In the genomic region with DNA sequence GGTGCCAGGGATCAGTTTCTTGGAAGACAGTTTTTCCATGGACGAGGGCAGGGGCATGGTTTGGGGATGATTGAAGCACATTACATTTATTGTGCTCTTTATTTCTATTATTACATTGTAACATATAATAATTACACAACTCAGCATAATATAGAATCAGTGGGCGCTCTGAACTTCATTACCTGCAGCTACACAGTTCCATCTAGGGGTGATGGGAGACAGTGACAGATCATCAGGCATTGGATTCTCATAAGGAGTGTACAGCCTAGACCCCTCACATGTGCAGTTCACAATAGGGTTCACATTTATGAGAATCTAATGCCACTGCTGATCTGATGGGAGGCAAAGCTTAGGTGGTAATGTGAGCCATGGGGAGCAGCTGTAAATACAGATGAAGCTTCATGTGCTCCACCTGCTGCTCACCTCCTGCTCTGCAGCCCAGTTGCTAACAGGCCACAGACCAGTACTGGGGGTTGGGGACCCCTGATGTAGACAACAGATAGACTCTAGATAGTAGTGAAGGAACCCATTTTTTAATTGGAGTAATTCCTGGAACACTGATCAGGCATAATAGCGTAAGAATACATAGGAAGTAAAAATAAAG, we compare ENCODE assay signal across 8 cellular contexts. TPM values are rescaled to one million over a fixed set of nuclear protein-coding genes. Genes with fewer than 3 reads are reported as not detected.
A peak's percentile ranks its signal among the peaks of the same experiment; 100 is the strongest.
DNase-seq lines count a peak whose midpoint lies in the region; ATAC-seq and TF ChIP-seq lines count a peak whose summit lies in the region.

No MANE protein-coding gene starts in this region.

- no peaks in the 10 kb centered on the region for H3K36me3 Mint-ChIP-seq in activated naive CD4-positive, alpha-beta T cell treated with anti-CD3 and anti-CD28 coated beads, Interleukin-2, amount 50 U/mL, for 72 hours

- intact Hi-C loops in heart left ventricle (cut with DNase I) = loop anchor here in 1 of 10 donors (10.0 kb wide), 1 partner anchor 61 kb away; no protein-coding TSS in a partner anchor

- ATAC-seq in GM21390 (IDR thresholded peaks at IDR 0.05; ENCODE audit: unreplicated experiment) = peak; percentile 66
- ATAC-seq in heart left ventricle = no peak
- ATAC-seq in activated naive CD4-positive, alpha-beta T cell treated with anti-CD3 and anti-CD28 coated beads, Interleukin-2, amount 50 U/mL, for 72 hours = no peak

- H3K27me3 ChIP-seq in OCI-LY3 (ENCODE audit: low read depth, low read length) (no peaks in the 10 kb centered on the region), heart left ventricle (no peaks in the 10 kb centered on the region), suprapubic skin (no peaks in the 10 kb centered on the region)

- no peak overlapping the region for H3K4me2 ChIP-seq in OCI-LY3 (ENCODE audit: low read length)

- no peaks in the 10 kb centered on the region for H3K79me2 ChIP-seq in OCI-LY3 (ENCODE audit: low read length)

- H3K4me1 ChIP-seq in OCI-LY3 (ENCODE audit: low read length) = peaks cover 5% of the 10 kb centered on the region; the same call in 1 of the 2 replicates
- no peaks in the 10 kb centered on the region for H3K4me1 ChIP-seq in heart left ventricle
- no peaks in the 10 kb centered on the region for H3K4me1 ChIP-seq in suprapubic skin

- H2AFZ ChIP-seq in OCI-LY3 (ENCODE audit: low read depth, low read length) = 0 out of 2 replicates have a peak overlapping the region, but pooled peaks have one; percentile 4

- WGBS in heart left ventricle, 4 donors = 79 to 85% (median 80%) methylated on average over 3 of the region's 3 CpGs
- WGBS in suprapubic skin = 87% methylated on average over 3 of the region's 3 CpGs

- H3K27ac Mint-ChIP-seq in activated naive CD4-positive, alpha-beta T cell treated with anti-CD3 and anti-CD28 coated beads, Interleukin-2, amount 50 U/mL, for 72 hours = peak overlapping the region in 1 of 2 donors; percentile 46

- no peak overlapping the region for H3K9ac ChIP-seq in OCI-LY3 (ENCODE audit: low read length)

- no peaks in the 10 kb centered on the region for H4K20me1 ChIP-seq in OCI-LY3 (ENCODE audit: insufficient read depth, low read length)

- H3K36me3 ChIP-seq in OCI-LY3 (replicated peaks; ENCODE audit: low read depth, low read length) (no peaks in the 10 kb centered on the region), heart left ventricle (no peaks in the 10 kb centered on the region), suprapubic skin (no peaks in the 10 kb centered on the region)

- DNase-seq in DMS53 (lab: John Stamatoyannopoulos, UW) (peak; percentile 67), iPS DF 4.7 (ENCODE audit: extremely low read depth, low spot score) (peak; percentile 14), heart left ventricle (no peak), NCI-H524 treated with DMSO at 0.1 percent for 48 hours (lab: John Stamatoyannopoulos, UW) (no peak), suprapubic skin (ENCODE audit: low spot score in 2 of 2) (no peak)
- no peak for DNase-seq in activated naive CD4-positive, alpha-beta T cell treated with anti-CD3 and anti-CD28 coated beads, Interleukin-2, amount 50 U/mL, for 72 hours (ENCODE audit: low spot score in 2 of 2)

- H3K9me3 ChIP-seq in OCI-LY3 (ENCODE audit: insufficient read depth, low read length) (no peaks in the 10 kb centered on the region), heart left ventricle (no peaks in the 10 kb centered on the region), suprapubic skin (no peaks in the 10 kb centered on the region)

- TF ChIP-seq POLR2A in heart left ventricle (IDR thresholded peaks at IDR 0.05) (no peak), suprapubic skin (IDR thresholded peaks at IDR 0.05) (no peak)

- no peak for TF ChIP-seq EP300 in suprapubic skin (IDR thresholded peaks at IDR 0.05)

- H3K27ac ChIP-seq in OCI-LY3 (ENCODE audit: low read length) (no peak overlapping the region), heart left ventricle (no peak overlapping the region), suprapubic skin (no peak overlapping the region)

- H3K4me3 ChIP-seq in OCI-LY3 (ENCODE audit: low read length) (no peak overlapping the region), heart left ventricle (no peak overlapping the region), suprapubic skin (no peak overlapping the region)

- TF ChIP-seq CTCF in OCI-LY3 (IDR thresholded peaks at IDR 0.05; ENCODE audit: low read depth, low read length) (peak; percentile 99), heart left ventricle (IDR thresholded peaks at IDR 0.05) (no peak), suprapubic skin (IDR thresholded peaks at IDR 0.05) (no peak)

- peaks cover 0 to 4% of the 10 kb centered on the region in 2 donors for H3K9me3 Mint-ChIP-seq in activated naive CD4-positive, alpha-beta T cell treated with anti-CD3 and anti-CD28 coated beads, Interleukin-2, amount 50 U/mL, for 72 hours

RNA-seq across cellular contexts. Expression of gene MC4R, which starts 41.5 kb away (rescaled TPM):
- not detected for total RNA-seq in heart left ventricle
- polyA plus RNA-seq in heart left ventricle = not detected
- not detected for total RNA-seq in suprapubic skin
- total RNA-seq in activated naive CD4-positive, alpha-beta T cell treated with anti-CD3 and anti-CD28 coated beads, Interleukin-2, amount 50 U/mL, for 72 hours = not detected

Comparison
In these comparisons a context has a peak if more than half of its experiments do, and no peak if none do; other contexts are left out.
1. DNase-seq: peak in DMS53 (single experiment) and iPS DF 4.7 (single experiment); none in heart left ventricle (0 of 5), NCI-H524 treated with DMSO at 0.1 percent for 48 hours (single experiment), suprapubic skin (0 of 2) and activated naive CD4-positive, alpha-beta T cell treated with anti-CD3 and anti-CD28 coated beads, Interleukin-2, amount 50 U/mL, for 72 hours (0 of 2).